In the genomic region with DNA sequence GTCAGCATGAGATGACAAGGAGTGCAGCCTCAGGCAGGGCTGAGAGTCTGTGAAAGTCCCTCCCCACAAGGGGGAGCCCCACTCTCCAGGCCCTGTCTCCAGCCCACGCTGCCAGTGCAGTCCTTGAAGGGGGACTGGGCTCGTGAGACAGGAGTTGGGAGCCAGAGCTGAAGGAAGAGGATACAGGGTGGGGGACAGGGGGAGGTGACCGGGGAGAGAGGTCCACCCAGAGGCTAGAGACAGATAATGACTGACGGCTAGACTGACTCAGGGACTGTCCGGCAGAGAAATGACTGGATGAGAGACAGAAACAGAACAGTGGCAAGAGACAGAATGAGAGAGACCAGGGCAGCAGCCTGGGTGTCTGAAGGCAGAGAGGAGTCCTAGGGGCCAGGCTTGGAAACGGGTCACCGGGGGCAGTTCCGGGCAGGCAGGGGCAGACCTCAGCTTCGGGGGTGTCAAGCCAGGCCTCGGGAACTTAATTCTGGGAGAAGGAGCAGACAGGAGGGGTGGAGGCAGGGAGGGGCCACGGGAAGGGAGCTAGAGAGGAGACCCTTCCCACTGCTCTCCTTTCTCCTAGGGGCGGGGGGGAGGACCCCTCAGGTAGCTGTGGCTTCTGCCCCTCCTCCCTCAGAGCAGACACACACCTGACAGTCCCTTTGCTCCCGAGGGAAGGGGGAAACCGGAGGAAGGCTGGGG, we compare ENCODE assay signal across 7 cellular contexts.
A peak's percentile ranks its signal among the peaks of the same experiment; 100 is the strongest.
DNase-seq lines count a peak whose midpoint lies in the region; ATAC-seq lines count a peak whose summit lies in the region.

No MANE protein-coding gene starts in this region.

- H3K27ac Mint-ChIP-seq in effector memory CD8-positive, alpha-beta T cell: peak overlapping the region; percentile 25 to 58
- H3K27ac Mint-ChIP-seq in stimulated activated naive B cell treated with anti-CD40 and anti-IgM and Interleukin-4, amounts not matched to agents 10 μg/mL and 1 μg/mL and 100 μg/mL, for 72 hours: peak overlapping the region; percentile 81

- no peaks in the 10 kb centered on the region for H3K9me3 ChIP-seq in mucosa of rectum (ENCODE audit: control insufficient read depth in 2 of 2, low read length in 2 of 2)

- peaks cover 17 to 22% of the 10 kb centered on the region in 2 donors for H3K4me1 Mint-ChIP-seq in effector memory CD8-positive, alpha-beta T cell (ENCODE audit: low read depth in 2 of 2)
- peaks cover 25 to 31% of the 10 kb centered on the region in 2 donors for H3K4me1 Mint-ChIP-seq in stimulated activated naive B cell treated with anti-CD40 and anti-IgM and Interleukin-4, amounts not matched to agents 10 μg/mL and 1 μg/mL and 100 μg/mL, for 72 hours

- H3K9me3 Mint-ChIP-seq in effector memory CD8-positive, alpha-beta T cell: no peaks in the 10 kb centered on the region
- H3K9me3 Mint-ChIP-seq in stimulated activated naive B cell treated with anti-CD40 and anti-IgM and Interleukin-4, amounts not matched to agents 10 μg/mL and 1 μg/mL and 100 μg/mL, for 72 hours: no peaks in the 10 kb centered on the region

- H3K27me3 ChIP-seq in mucosa of rectum (ENCODE audit: control insufficient read depth in 2 of 2, insufficient read depth in 2 of 2, low read length in 2 of 2): no peaks in the 10 kb centered on the region

- H3K4me3 Mint-ChIP-seq in effector memory CD8-positive, alpha-beta T cell: peak overlapping the region; percentile 84
- H3K4me3 Mint-ChIP-seq in stimulated activated naive B cell treated with anti-CD40 and anti-IgM and Interleukin-4, amounts not matched to agents 10 μg/mL and 1 μg/mL and 100 μg/mL, for 72 hours: peak overlapping the region; percentile 80 to 84

- H3K36me3 ChIP-seq in mucosa of rectum (ENCODE audit: control insufficient read depth in 2 of 2, insufficient read depth in 2 of 2, low read length in 2 of 2): peaks cover 21 to 25% of the 10 kb centered on the region in 2 donors

- ATAC-seq in GM19025 (IDR thresholded peaks at IDR 0.05; ENCODE audit: low read depth, unreplicated experiment) (peak; percentile 47), HG03442 (IDR thresholded peaks at IDR 0.05; ENCODE audit: unreplicated experiment) (peak; percentile 57)
- ATAC-seq in effector memory CD8-positive, alpha-beta T cell (replicated peaks): peak; percentile 67
- peak; percentile 77 to 79 for ATAC-seq in stimulated activated naive B cell treated with anti-CD40 and anti-IgM and Interleukin-4, amounts not matched to agents 10 μg/mL and 1 μg/mL and 100 μg/mL, for 72 hours (replicated peaks)

- H3K36me3 Mint-ChIP-seq in effector memory CD8-positive, alpha-beta T cell (ENCODE audit: insufficient read depth): peaks cover 39% of the 10 kb centered on the region
- H3K36me3 Mint-ChIP-seq in stimulated activated naive B cell treated with anti-CD40 and anti-IgM and Interleukin-4, amounts not matched to agents 10 μg/mL and 1 μg/mL and 100 μg/mL, for 72 hours: peaks cover 20 to 22% of the 10 kb centered on the region in 2 donors

- H3K4me3 ChIP-seq in mucosa of rectum (ENCODE audit: low read length in 2 of 2): peak overlapping the region; percentile 71 to 76

- H3K27me3 Mint-ChIP-seq in effector memory CD8-positive, alpha-beta T cell: no peaks in the 10 kb centered on the region
- no peaks in the 10 kb centered on the region for H3K27me3 Mint-ChIP-seq in stimulated activated naive B cell treated with anti-CD40 and anti-IgM and Interleukin-4, amounts not matched to agents 10 μg/mL and 1 μg/mL and 100 μg/mL, for 72 hours

- no peak overlapping the region for H3K27ac ChIP-seq in mucosa of rectum (ENCODE audit: low read depth in 2 of 2, low read length in 2 of 2)

- peaks cover 14 to 17% of the 10 kb centered on the region in 2 donors for H3K4me1 ChIP-seq in mucosa of rectum (ENCODE audit: control insufficient read depth in 2 of 2, insufficient read depth in 2 of 2, low read length in 2 of 2)

- peak overlapping the region in 1 of 2 donors; percentile 26 for H3K9ac ChIP-seq in mucosa of rectum (ENCODE audit: low read depth in 1 of 2, low read length in 2 of 2)

- DNase-seq in activated CD4-positive, alpha-beta T cell treated with anti-CD3 and anti-CD28 coated beads for 4 hours: peak; percentile 72 to 75
- DNase-seq in effector memory CD8-positive, alpha-beta T cell: peak; percentile 61 to 69 (median 64)
- peak; percentile 61 for DNase-seq in stimulated activated naive B cell treated with anti-CD40 and anti-IgM and Interleukin-4, amounts not matched to agents 10 μg/mL and 1 μg/mL and 100 μg/mL, for 72 hours
- DNase-seq in NCI-H748 treated with DMSO at 0.1 percent for 48 hours (lab: John Stamatoyannopoulos, UW): no peak
